Comparison of ENCODE assay signal across 8 cellular contexts in genomic region chr13:92175330-92175729, GRCh38.
A peak's percentile ranks its signal among the peaks of the same experiment; 100 is the strongest.
DNase-seq lines count a peak whose midpoint lies in the region; ATAC-seq and TF ChIP-seq lines count a peak whose summit lies in the region.

No MANE protein-coding gene starts in this region.

- H3K27me3 ChIP-seq in left lung = no peaks in the 10 kb centered on the region
- no peaks in the 10 kb centered on the region for H3K27me3 ChIP-seq in CD8-positive, alpha-beta memory T cell (ENCODE audit: insufficient read depth, low read length, poor library complexity, severe bottlenecking)

- TF ChIP-seq CTCF in VCaP (conservative IDR thresholded peaks at IDR 0.05) = peak; percentile 78
- TF ChIP-seq CTCF in left lung (IDR thresholded peaks at IDR 0.05) = no peak

- no peaks in the 10 kb centered on the region for H3K36me3 ChIP-seq in left lung
- H3K36me3 ChIP-seq in CD8-positive, alpha-beta memory T cell (ENCODE audit: insufficient read depth, low read length) = no peaks in the 10 kb centered on the region

- in situ Hi-C loops in ACHN (cut with HindIII; ENCODE audit: low pct_ligation_motif_present, low pct_unique_long_range_greater_than_20kb, low sequenced_read_pairs) = no loop called here

- H3K9me3 Mint-ChIP-seq in CD8-positive, alpha-beta memory T cell = peaks cover 0 to 4% (median 2%) of the 10 kb centered on the region in 5 donors

- intact Hi-C loops in left lung (cut with DNase I) = no loop called here

- H3K4me1 ChIP-seq in left lung = no peaks in the 10 kb centered on the region
- H3K4me1 ChIP-seq in CD8-positive, alpha-beta memory T cell (ENCODE audit: insufficient read depth, low read length) = no peaks in the 10 kb centered on the region

- no peak overlapping the region for H3K27ac ChIP-seq in VCaP
- H3K27ac ChIP-seq in left lung = no peak overlapping the region
- no peak overlapping the region for H3K27ac ChIP-seq in CD8-positive, alpha-beta memory T cell (ENCODE audit: low read depth, low read length)

- H3K27me3 Mint-ChIP-seq in CD8-positive, alpha-beta memory T cell = no peaks in the 10 kb centered on the region

- no peaks in the 10 kb centered on the region for H3K36me3 Mint-ChIP-seq in CD8-positive, alpha-beta memory T cell

- no peaks in the 10 kb centered on the region for H3K9me3 ChIP-seq in left lung
- H3K9me3 ChIP-seq in CD8-positive, alpha-beta memory T cell (ENCODE audit: low read length) = no peaks in the 10 kb centered on the region

- H3K4me3 ChIP-seq in left lung = no peak overlapping the region
- H3K4me3 ChIP-seq in CD8-positive, alpha-beta memory T cell (ENCODE audit: low read length) = no peak overlapping the region

- DNase-seq in ACHN = peak; percentile 68
- peak; percentile 40 for DNase-seq in NCI-H146 treated with DMSO at 0.1 percent for 48 hours (lab: John Stamatoyannopoulos, UW; ENCODE audit: unreplicated experiment)
- no peak for DNase-seq in left lung
- no peak for DNase-seq in CD8-positive, alpha-beta memory T cell
- DNase-seq in NK-92 (lab: John Stamatoyannopoulos, UW; ENCODE audit: unreplicated experiment) = no peak

- CTCF ChIA-PET in CD8-positive, alpha-beta memory T cell (lab: Charles Lee) = no interaction called here

- no peak overlapping the region for H3K27ac Mint-ChIP-seq in CD8-positive, alpha-beta memory T cell

- ATAC-seq in GM18870 (IDR thresholded peaks at IDR 0.05; ENCODE audit: unreplicated experiment) = peak; percentile 66
- ATAC-seq in left lung = peak; percentile 44
- ATAC-seq in GM18909 (IDR thresholded peaks at IDR 0.05; ENCODE audit: poor library complexity, unreplicated experiment) = no peak

- POLR2A ChIA-PET in CD8-positive, alpha-beta memory T cell (lab: Charles Lee) = no interaction called here

- no peaks in the 10 kb centered on the region for H3K4me1 Mint-ChIP-seq in CD8-positive, alpha-beta memory T cell

- no peak overlapping the region for H3K4me3 Mint-ChIP-seq in CD8-positive, alpha-beta memory T cell

Comparison
In these comparisons a context has a peak if more than half of its experiments do, and no peak if none do; other contexts are left out.
1. DNase-seq: peak in ACHN (single experiment) and NCI-H146 treated with DMSO at 0.1 percent for 48 hours (single experiment); none in left lung (0 of 2), CD8-positive, alpha-beta memory T cell (0 of 5) and NK-92 (single experiment).